Comparison of ENCODE assay signal across 24 cellular contexts in the genomic region with DNA sequence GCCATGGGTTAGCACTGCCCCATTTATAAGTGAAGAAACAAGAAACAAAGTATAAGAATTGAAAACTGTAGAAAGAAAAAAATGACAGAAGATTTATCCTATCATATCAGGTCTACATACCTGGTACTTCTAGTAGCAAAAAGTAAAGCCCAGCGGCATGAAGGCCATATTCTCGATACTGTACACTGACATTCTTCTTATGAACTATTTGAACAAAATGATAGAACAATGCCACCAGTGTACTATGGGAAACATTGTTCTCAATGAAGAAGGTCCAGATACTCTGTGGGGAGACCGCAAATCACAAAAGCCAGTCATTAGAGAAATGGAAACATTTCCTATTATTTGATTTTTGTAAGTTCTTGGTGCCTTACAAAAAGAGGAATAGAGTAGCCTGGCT. TPM values are rescaled to one million over a fixed set of nuclear protein-coding genes. Genes with fewer than 3 reads are reported as not detected.
"Had no signal": no experiment of that assay in that cellular context is flagged by ENCODE, and none has a peak within 500 bp of the region (broad histone marks: within the 10 kb centered on the region; RNA-seq: fewer than 3 reads in every experiment).

No MANE protein-coding gene starts in this region.

- H3K27me3 ChIP-seq: MG63, SJSA1 had no signal

- H3K9me3 Mint-ChIP-seq: IgD-negative memory B cell had no signal

- FAIRE-seq: HTR-8/SVneo, K562, RCC 7860 had no signal

- DNase-seq: MG63, NCI-H1092, NCI-H1105 treated with DMSO at 0.1 percent for 48 hours, NCI-H1417 treated with DMSO at 0.1 percent for 48 hours, NCI-H146, NCI-H1694 treated with DMSO at 0.1 percent for 48 hours, NCI-H1930, NCI-H2081, NCI-H2107, NCI-H2227 treated with DMSO at 0.1 percent for 48 hours, NCI-H524, NCI-H526 treated with DMSO at 0.1 percent for 48 hours, NCI-H748 treated with DMSO at 0.1 percent for 48 hours, Right ventricle myocardium superior, RPMI8226, SIG-M5 had no signal

- ATAC-seq: K562 had no signal

- H3K9me3 ChIP-seq: MG63, SJSA1 had no signal

- H3K27me3 Mint-ChIP-seq: IgD-negative memory B cell had no signal

- H3K4me1 ChIP-seq: SJSA1 had no signal

- H3K27ac Mint-ChIP-seq: IgD-negative memory B cell had no signal

- H3K27ac ChIP-seq: HL-60, SJSA1, SK-N-MC had no signal

- H3K4me3 ChIP-seq: K562, MG63, SJSA1, SK-N-MC had no signal

RNA-seq across cellular contexts. Expression of a gene that starts 59.4 kb away (rescaled TPM):
- total RNA-seq: LHCN-M2, Right ventricle myocardium superior, SJSA1 had no signal
